ENCODE assay signal across 10 cellular contexts in the genomic region with DNA sequence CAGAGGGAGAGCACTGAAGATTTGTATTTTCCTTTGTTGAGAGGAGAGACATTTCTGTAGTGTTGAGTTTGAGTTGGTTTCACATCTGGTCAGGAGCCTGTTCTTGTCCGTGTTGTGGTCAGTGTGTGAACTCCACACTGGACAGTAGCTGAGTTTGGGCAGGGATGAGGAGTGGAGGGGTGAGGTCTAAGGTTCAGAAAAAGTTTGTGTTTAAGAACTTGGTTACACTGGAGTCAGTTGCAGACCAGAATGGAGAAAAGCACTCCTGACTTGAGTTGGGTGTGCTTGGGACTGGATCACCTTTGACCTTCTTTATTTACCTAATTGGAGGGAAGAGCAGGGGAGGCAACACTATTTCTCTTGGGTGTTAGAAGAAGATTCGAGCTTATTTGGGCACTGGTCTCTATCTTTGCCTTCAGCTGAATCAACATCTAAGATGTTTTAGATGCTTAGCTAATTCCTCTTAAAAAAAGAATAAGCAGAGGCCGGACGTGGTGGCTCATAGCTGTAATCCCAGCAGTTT. TPM values are rescaled to one million over a fixed set of nuclear protein-coding genes. Genes with fewer than 3 reads are reported as not detected.
"Had no signal": no experiment of that assay in that cellular context is flagged by ENCODE, and none has a peak within 500 bp of the region (broad histone marks: within the 10 kb centered on the region; RNA-seq: fewer than 3 reads in every experiment).

No MANE protein-coding gene starts in this region.

- H3K4me1 Mint-ChIP-seq: IgD-negative memory B cell had no signal

- H3K27ac ChIP-seq: GM23248 had no signal

- H3K36me3 Mint-ChIP-seq: IgD-negative memory B cell had no signal

- H3K4me3 ChIP-seq: GM23248, HAP-1 had no signal

- H2AFZ ChIP-seq: GM23248 had no signal

- FAIRE-seq: HTR-8/SVneo had no signal

- H3K9ac ChIP-seq: GM23248 had no signal

- ATAC-seq: HCT116 had no signal

- H3K4me3 Mint-ChIP-seq: HFFc6, IgD-negative memory B cell had no signal

- H3K4me1 ChIP-seq: HAP-1 had no signal

- DNase-seq: GM23248, GOT3, H7, HFFc6, KBM-7 had no signal

- H3K36me3 ChIP-seq: HAP-1 had no signal

- H3K27ac Mint-ChIP-seq: HFFc6, IgD-negative memory B cell had no signal

RNA-seq across cellular contexts. Expression of a gene that starts 8.9 kb away (rescaled TPM):
- total RNA-seq: GM23248, H7, HT-29 had no signal
- polyA plus RNA-seq: IgD-negative memory B cell had no signal

RNA-seq across cellular contexts. Expression of a gene that starts 38.8 kb away (rescaled TPM):
- polyA plus RNA-seq: IgD-negative memory B cell had no signal
